In genomic region chr20:56442381-56443365, GRCh38 we compare ENCODE assay signal across 2 cellular contexts.
TF ChIP-seq lines count a peak whose summit lies in the region.

No MANE protein-coding gene starts in this region.

TF ChIP-seq in GM12878, 131 proteins besides CTCF, POLR2A, EP300 and RAD21 (continues in another document):
- TF ChIP-seq MEF2B (IDR thresholded peaks at IDR 0.05; ENCODE audit: partially characterized antibody, poor library complexity, severe bottlenecking) (no peak), KLF5 (IDR thresholded peaks at IDR 0.05; ENCODE audit: partially characterized antibody) (no peak), TCF7 (IDR thresholded peaks at IDR 0.05; ENCODE audit: borderline replicate concordance) (no peak), TAF1 (IDR thresholded peaks at IDR 0.05; ENCODE audit: borderline replicate concordance, low read depth, low read length) (no peak), CUX1 (IDR thresholded peaks at IDR 0.05; ENCODE audit: insufficient replicate concordance, low read depth, low read length) (no peak), REST (IDR thresholded peaks at IDR 0.05; ENCODE audit: low read depth, low read length) (no peak), E4F1 (IDR thresholded peaks at IDR 0.05; ENCODE audit: borderline replicate concordance, partially characterized antibody) (no peak), TCF12 (IDR thresholded peaks at IDR 0.05; ENCODE audit: low read depth, low read length) (no peak)

TF ChIP-seq in SK-N-SH, 30 proteins besides CTCF, POLR2A, EP300 and RAD21:
- TF ChIP-seq GATA2 (CRISPR knock-in tag; IDR thresholded peaks at IDR 0.05) (no peak), RFX5 (IDR thresholded peaks at IDR 0.05; ENCODE audit: low read length) (no peak), FOSL2 (IDR thresholded peaks at IDR 0.05; ENCODE audit: borderline replicate concordance, low read depth) (no peak), RCOR1 (IDR thresholded peaks at IDR 0.05; ENCODE audit: low read length) (no peak), FOXM1 (IDR thresholded peaks at IDR 0.05; ENCODE audit: low read depth) (no peak), ELF1 (IDR thresholded peaks at IDR 0.05) (no peak)
